8 cellular contexts compared by ENCODE assay signal in genomic region chrX:103941201-103941975, GRCh38. TPM values are rescaled to one million over a fixed set of nuclear protein-coding genes. Genes with fewer than 3 reads are reported as not detected.
A peak's percentile ranks its signal among the peaks of the same experiment; 100 is the strongest.
DNase-seq lines count a peak whose midpoint lies in the region; ATAC-seq and TF ChIP-seq lines count a peak whose summit lies in the region.

No MANE protein-coding gene starts in this region.

- peaks cover 2% of the 10 kb centered on the region for H3K4me1 Mint-ChIP-seq in glutamatergic neuron (ENCODE audit: low read depth, unreplicated experiment)

- H3K27me3 Mint-ChIP-seq in glutamatergic neuron (ENCODE audit: unreplicated experiment): peaks cover 4% of the 10 kb centered on the region

- H3K27ac Mint-ChIP-seq in glutamatergic neuron (ENCODE audit: unreplicated experiment): no peak overlapping the region

- H3K27ac ChIP-seq in upper lobe of left lung: no peak overlapping the region

- peak; percentile 43 for ATAC-seq in HG03565 (IDR thresholded peaks at IDR 0.05; ENCODE audit: unreplicated experiment)
- no peak for ATAC-seq in upper lobe of left lung (ENCODE audit: low FRiP score in 2 of 2)
- ATAC-seq in GM18873 (IDR thresholded peaks at IDR 0.05; ENCODE audit: low FRiP score, unreplicated experiment): no peak

- DNase-seq in AG09309 (ENCODE audit: low read depth): peak; percentile 4
- DNase-seq in GM04503 (ENCODE audit: low read depth): peak; percentile 0
- DNase-seq in SKM-1 (lab: John Stamatoyannopoulos, UW; ENCODE audit: unreplicated experiment): peak; percentile 1
- DNase-seq in glutamatergic neuron: no peak
- DNase-seq in upper lobe of left lung: no peak
- no peak for DNase-seq in stimulated activated CD4-positive, alpha-beta T cell treated with anti-CD3 and anti-CD28 coated beads, Interleukin-4, amount 100 ng/mL, for 4 hours

- no peaks in the 10 kb centered on the region for H3K27me3 ChIP-seq in upper lobe of left lung

- H3K36me3 ChIP-seq in upper lobe of left lung: no peaks in the 10 kb centered on the region

- WGBS in upper lobe of left lung, 2 donors: 19 to 30% methylated on average over 3 of the region's 3 CpGs

- H3K4me3 Mint-ChIP-seq in glutamatergic neuron (ENCODE audit: unreplicated experiment): no peak overlapping the region

- no peaks in the 10 kb centered on the region for H3K9me3 Mint-ChIP-seq in glutamatergic neuron (ENCODE audit: unreplicated experiment)

- H3K9me3 ChIP-seq in upper lobe of left lung: no peaks in the 10 kb centered on the region

- no peaks in the 10 kb centered on the region for H3K4me1 ChIP-seq in upper lobe of left lung

- H3K4me3 ChIP-seq in AG09309 (ENCODE audit: control insufficient read depth, low read depth, low read length) (no peak overlapping the region), upper lobe of left lung (no peak overlapping the region)

- no peak for TF ChIP-seq EP300 in upper lobe of left lung (IDR thresholded peaks at IDR 0.05)

- peak; percentile 45 for TF ChIP-seq CTCF in AG09309 (IDR thresholded peaks at IDR 0.05; ENCODE audit: control insufficient read depth, insufficient read depth, low read depth, low read length, missing control alignments)
- peak; percentile 54 for TF ChIP-seq CTCF in glutamatergic neuron (IDR thresholded peaks at IDR 0.05; ENCODE audit: partially characterized antibody, unreplicated experiment)
- peak in 5 of 6 experiments; percentile 10 to 45 (median 37) for TF ChIP-seq CTCF in upper lobe of left lung (IDR thresholded peaks at IDR 0.05)

- H3K36me3 Mint-ChIP-seq in glutamatergic neuron (ENCODE audit: unreplicated experiment): no peaks in the 10 kb centered on the region

- TF ChIP-seq POLR2A in upper lobe of left lung (IDR thresholded peaks at IDR 0.05): no peak

RNA-seq across cellular contexts. Expression of gene TMSB15B, which starts 21.0 kb away (rescaled TPM):
- total RNA-seq in glutamatergic neuron (ENCODE audit: unreplicated experiment): 68.6 TPM
- 1 to 10 TPM; 1.0 to 4.9 (median 1.8) TPM for total RNA-seq in upper lobe of left lung

Comparison
In these comparisons a context has a peak if more than half of its experiments do, and no peak if none do; other contexts are left out.
1. DNase-seq: peak in AG09309 (single experiment), GM04503 (single experiment) and SKM-1 (single experiment); none in glutamatergic neuron (single experiment), upper lobe of left lung (0 of 2) and stimulated activated CD4-positive, alpha-beta T cell treated with anti-CD3 and anti-CD28 coated beads, Interleukin-4, amount 100 ng/mL, for 4 hours (0 of 2).
2. RNA of gene TMSB15B, which starts 21.0 kb away (total RNA-seq): 68.6 TPM in glutamatergic neuron (single experiment); 1.0 to 4.9 TPM in upper lobe of left lung; every median in the first group is over 10 times any median in the second.
3. Peak in every context shown above with its lines, with median percentiles within 50 percentile points of each other: CTCF ChIP-seq.